1 cellular context compared by ENCODE assay signal in genomic region chr18:45962461-45962860, GRCh38.
TF ChIP-seq lines count a peak whose summit lies in the region.

No MANE protein-coding gene starts in this region.

TF ChIP-seq in IMR-90, 13 proteins besides CTCF, POLR2A, EP300 and RAD21:
- peak; percentile 67 for TF ChIP-seq BHLHE40 (IDR thresholded peaks at IDR 0.05; ENCODE audit: low read depth, low read length)
- TF ChIP-seq MXI1 (IDR thresholded peaks at IDR 0.05; ENCODE audit: borderline replicate concordance, low read depth, low read length): no peak
- peak; percentile 59 for TF ChIP-seq USF2 (IDR thresholded peaks at IDR 0.05; ENCODE audit: low read depth, low read length)
